Comparison of ENCODE assay signal across 30 cellular contexts in the genomic region with DNA sequence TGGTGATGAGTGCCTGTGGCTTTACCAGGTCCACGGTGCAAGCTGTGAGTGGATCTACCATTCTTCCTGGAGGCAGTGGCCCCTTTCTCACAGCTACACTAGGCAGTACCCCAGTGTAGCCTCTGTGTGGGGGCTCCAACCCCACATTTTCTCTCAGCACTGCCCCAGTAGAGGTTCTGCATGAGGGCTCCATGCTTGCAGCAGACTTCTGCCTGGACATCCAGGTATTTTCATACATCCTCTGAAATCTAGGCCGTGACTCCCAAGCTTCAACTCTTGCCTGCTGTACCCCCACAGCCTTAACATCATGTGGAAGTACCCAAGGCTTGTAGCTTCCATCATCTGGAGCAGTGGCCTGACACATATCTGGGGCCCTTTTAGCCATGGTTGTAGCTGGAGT.
"Had no signal": no experiment of that assay in that cellular context is flagged by ENCODE, and none has a peak within 500 bp of the region (broad histone marks: within the 10 kb centered on the region; RNA-seq: fewer than 3 reads in every experiment).

No MANE protein-coding gene starts in this region.

- DNase-seq: hippocampal formation; kidney; left colon; left lung; mesendoderm; naive B cell; natural killer cell; nephron progenitor cell; occipital lobe; psoas muscle; stimulated activated CD4-positive, alpha-beta T cell treated with anti-CD3 and anti-CD28 coated beads, Interleukin-12 subunit alpha, Interleukin-12 subunit beta, amount 100 ng/mL, for 4 hours; stimulated activated CD4-positive, alpha-beta T cell treated with anti-CD3 and anti-CD28 coated beads, Interleukin-15, amount 100 ng/mL, for 24 hours; stimulated activated CD4-positive, alpha-beta T cell treated with anti-CD3 and anti-CD28 coated beads, Interleukin-2, amount 100 ng/mL, for 24 hours; stimulated activated CD4-positive, alpha-beta T cell treated with anti-CD3 and anti-CD28 coated beads, Interleukin-4, amount 100 ng/mL, for 1 hour; stimulated activated naive B cell treated with anti-CD40 and anti-IgM and Interleukin-4, amounts not matched to agents 10 μg/mL and 1 μg/mL and 100 μg/mL, for 72 hours; stimulated activated naive CD8-positive, alpha-beta T cell treated with anti-CD3 and anti-CD28 coated beads, Interleukin-15, Interleukin-2, amounts not matched to agents 100 U/mL and 50 U/mL, for 24 hours; stomach; tibial artery; trophoblast cell; upper lobe of right lung had no signal

- H3K27me3 Mint-ChIP-seq: naive B cell; stimulated activated naive B cell treated with anti-CD40 and anti-IgM and Interleukin-4, amounts not matched to agents 10 μg/mL and 1 μg/mL and 100 μg/mL, for 72 hours had no signal

- H3K4me3 ChIP-seq: left lung, lung, neural progenitor cell, psoas muscle, right atrium auricular region, skin epidermis, stomach, suprapubic skin, thoracic aorta, tibial artery, upper lobe of right lung had no signal

- H3K27me3 ChIP-seq: left lung, neural progenitor cell, neutrophil, right atrium auricular region, stomach, suprapubic skin, tibial artery, upper lobe of right lung had no signal

- H3K27ac Mint-ChIP-seq: mesothelial cell of epicardium; naive B cell; natural killer cell; nephron progenitor cell; neural progenitor cell; stimulated activated naive B cell treated with anti-CD40 and anti-IgM and Interleukin-4, amounts not matched to agents 10 μg/mL and 1 μg/mL and 100 μg/mL, for 72 hours had no signal

- H3K4me1 Mint-ChIP-seq: mesothelial cell of epicardium; nephron progenitor cell; neural progenitor cell; stimulated activated naive B cell treated with anti-CD40 and anti-IgM and Interleukin-4, amounts not matched to agents 10 μg/mL and 1 μg/mL and 100 μg/mL, for 72 hours had no signal

- H3K4me1 ChIP-seq: left lung, neural progenitor cell, parathyroid adenoma, psoas muscle, right atrium auricular region, stomach, suprapubic skin, tibial artery, upper lobe of right lung had no signal

- H3K79me2 ChIP-seq: parathyroid adenoma had no signal

- H2AFZ ChIP-seq: neural progenitor cell, parathyroid adenoma had no signal

- H3K9ac ChIP-seq: neural progenitor cell, parathyroid adenoma had no signal

- H3K4me3 Mint-ChIP-seq: mesothelial cell of epicardium; naive B cell; natural killer cell; nephron progenitor cell; neural progenitor cell; stimulated activated naive B cell treated with anti-CD40 and anti-IgM and Interleukin-4, amounts not matched to agents 10 μg/mL and 1 μg/mL and 100 μg/mL, for 72 hours had no signal

- H3K27ac ChIP-seq: left lung, neural progenitor cell, neutrophil, parathyroid adenoma, psoas muscle, right atrium auricular region, skin epidermis, stomach, suprapubic skin, thoracic aorta, tibial artery, upper lobe of right lung had no signal

- H3K36me3 ChIP-seq: neutrophil, right atrium auricular region, thoracic aorta, upper lobe of right lung had no signal

- H3K9me3 ChIP-seq: neutrophil, suprapubic skin, thoracic aorta, upper lobe of right lung had no signal

- H3K4me2 ChIP-seq: neural progenitor cell had no signal

- ATAC-seq: left colon; left lung; natural killer cell; psoas muscle; sciatic nerve; stimulated activated naive B cell treated with anti-CD40 and anti-IgM and Interleukin-4, amounts not matched to agents 10 μg/mL and 1 μg/mL and 100 μg/mL, for 72 hours; stimulated activated naive CD8-positive, alpha-beta T cell treated with anti-CD3 and anti-CD28 coated beads, Interleukin-15, Interleukin-2, amounts not matched to agents 100 U/mL and 50 U/mL, for 24 hours; upper lobe of right lung had no signal
